In genomic region chr14:20434701-20435453, GRCh38 we compare ENCODE assay signal across 1 cellular context.
TF ChIP-seq lines count a peak whose summit lies in the region.

No MANE protein-coding gene starts in this region.

TF ChIP-seq in H1, 55 proteins besides CTCF, POLR2A, EP300 and RAD21:
- TF ChIP-seq CBX5 (IDR thresholded peaks at IDR 0.05; ENCODE audit: low read depth, low read length) (no peak), PHF8 (conservative IDR thresholded peaks at IDR 0.05; ENCODE audit: low read depth, low read length) (no peak), GABPA (IDR thresholded peaks at IDR 0.05; ENCODE audit: borderline replicate concordance, insufficient read depth, low read length) (no peak), SIN3A (conservative IDR thresholded peaks at IDR 0.05 in 1 of 2, IDR thresholded peaks at IDR 0.05 in 1 of 2; ENCODE audit: low read depth in 1 of 2, low read length in 2 of 2) (no peak), POU5F1 (IDR thresholded peaks at IDR 0.05; ENCODE audit: low read depth, low read length) (no peak), EGR1 (IDR thresholded peaks at IDR 0.05; ENCODE audit: borderline replicate concordance, low read depth, low read length) (no peak), CHD2 (IDR thresholded peaks at IDR 0.05; ENCODE audit: low read length) (no peak), TEAD4 (IDR thresholded peaks at IDR 0.05; ENCODE audit: low read depth, low read length) (no peak), BCL11A (IDR thresholded peaks at IDR 0.05; ENCODE audit: low read depth in 2 of 2, low read length in 2 of 2) (no peak), SP2 (IDR thresholded peaks at IDR 0.05; ENCODE audit: low read length) (no peak), GTF2F1 (IDR thresholded peaks at IDR 0.05; ENCODE audit: borderline replicate concordance, low read depth, low read length) (no peak), SP4 (IDR thresholded peaks at IDR 0.05; ENCODE audit: low read length) (no peak), HDAC6 (IDR thresholded peaks at IDR 0.05; ENCODE audit: low read depth, low read length) (no peak), ZNF274 (IDR thresholded peaks at IDR 0.05; ENCODE audit: borderline replicate concordance, extremely low read depth, low read length) (no peak), KDM4A (IDR thresholded peaks at IDR 0.05; ENCODE audit: low read depth, low read length, severe bottlenecking) (peak; percentile 86), SAP30 (IDR thresholded peaks at IDR 0.05; ENCODE audit: insufficient read depth, insufficient replicate concordance, low read length) (no peak), TCF12 (IDR thresholded peaks at IDR 0.05; ENCODE audit: low read depth, low read length) (no peak), YY1 (IDR thresholded peaks at IDR 0.05; ENCODE audit: low read depth, low read length) (no peak), SUZ12 (IDR thresholded peaks at IDR 0.05; ENCODE audit: low read length) (peak; percentile 26; the same call in 1 of the 2 replicates), NANOG (IDR thresholded peaks at IDR 0.05; ENCODE audit: insufficient read depth, low read depth, low read length, poor library complexity, severe bottlenecking) (no peak), EZH2 (IDR thresholded peaks at IDR 0.05; ENCODE audit: low read depth, low read length, severe bottlenecking) (no peak), BACH1 (IDR thresholded peaks at IDR 0.05; ENCODE audit: low read length) (no peak), JUN (IDR thresholded peaks at IDR 0.05; ENCODE audit: low read depth, low read length) (no peak), JUND (IDR thresholded peaks at IDR 0.05; ENCODE audit: low read length) (no peak), ASH2L (IDR thresholded peaks at IDR 0.05; ENCODE audit: low read length) (peak; percentile 34), CEBPB (IDR thresholded peaks at IDR 0.05; ENCODE audit: low read depth, low read length) (no peak), HDAC2 (IDR thresholded peaks at IDR 0.05; ENCODE audit: borderline replicate concordance in 1 of 2, low read depth in 2 of 2, low read length in 2 of 2) (no peak), RFX5 (IDR thresholded peaks at IDR 0.05; ENCODE audit: borderline replicate concordance, low read depth, low read length) (no peak), KDM5A (IDR thresholded peaks at IDR 0.05; ENCODE audit: low read length) (no peak), CREB1 (IDR thresholded peaks at IDR 0.05) (no peak), POLR2AphosphoS5 (IDR thresholded peaks at IDR 0.05; ENCODE audit: low read depth, low read length) (no peak), RNF2 (IDR thresholded peaks at IDR 0.05; ENCODE audit: borderline replicate concordance, low read depth, low read length, missing control alignments, poor library complexity, severe bottlenecking) (no peak), TAF7 (optimal IDR thresholded peaks at IDR 0.05; ENCODE audit: borderline replicate concordance, low read depth, low read length) (no peak)
- TF ChIP-seq, protein P1, sequence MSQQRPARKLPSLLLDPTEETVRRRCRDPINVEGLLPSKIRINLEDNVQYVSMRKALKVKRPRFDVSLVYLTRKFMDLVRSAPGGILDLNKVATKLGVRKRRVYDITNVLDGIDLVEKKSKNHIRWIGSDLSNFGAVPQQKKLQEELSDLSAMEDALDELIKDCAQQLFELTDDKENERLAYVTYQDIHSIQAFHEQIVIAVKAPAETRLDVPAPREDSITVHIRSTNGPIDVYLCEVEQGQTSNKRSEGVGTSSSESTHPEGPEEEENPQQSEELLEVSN (IDR thresholded peaks at IDR 0.05) = 0 out of 2 replicates have a peak, but pooled peaks have one; percentile 5
